25 cellular contexts compared by ENCODE assay signal in the genomic region with DNA sequence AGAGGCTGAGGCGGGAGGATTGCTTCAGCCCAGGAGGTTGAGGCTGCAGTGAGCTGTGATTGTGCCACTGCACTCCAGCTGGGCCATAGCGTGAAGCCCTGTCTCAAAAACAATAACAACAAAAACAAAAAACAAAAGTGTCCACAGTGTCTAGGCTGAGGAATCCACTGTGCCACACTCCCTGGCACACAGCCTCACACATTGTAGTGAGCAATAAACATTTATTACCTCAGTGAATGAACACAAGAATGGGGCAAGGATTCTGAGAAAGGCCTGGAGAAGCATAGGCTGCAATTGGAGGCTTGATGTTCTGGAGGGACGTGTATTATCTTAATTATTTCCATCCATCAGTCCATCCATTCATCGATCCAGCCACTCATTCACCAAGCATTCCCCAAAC. TPM values are rescaled to one million over a fixed set of nuclear protein-coding genes. Genes with fewer than 3 reads are reported as not detected.
DNase-seq lines count a peak whose midpoint lies in the region; ATAC-seq, FAIRE-seq and TF ChIP-seq lines count a peak whose summit lies in the region.
"Had no signal": no experiment of that assay in that cellular context is flagged by ENCODE, and none has a peak within 500 bp of the region (broad histone marks: within the 10 kb centered on the region; RNA-seq: fewer than 3 reads in every experiment).

No MANE protein-coding gene starts in this region.

- H3K36me3 Mint-ChIP-seq in astrocyte (ENCODE audit: low read depth, unreplicated experiment) (no peaks in the 10 kb centered on the region), Calu3 (ENCODE audit: insufficient read depth, unreplicated experiment) (no peaks in the 10 kb centered on the region)
- H3K36me3 Mint-ChIP-seq: CD8-positive, alpha-beta T cell had no signal

- H3K9me3 ChIP-seq in astrocyte (ENCODE audit: insufficient read depth, low read depth, low read length): no peaks in the 10 kb centered on the region
- no peaks in the 10 kb centered on the region for H3K9me3 ChIP-seq in mucosa of descending colon
- no peaks in the 10 kb centered on the region for H3K9me3 ChIP-seq in transverse colon
- H3K9me3 ChIP-seq: A549; BLaER1 treated with 17β-estradiol and CSF1 and Interleukin-3, amounts not matched to agents 10 nM and 100 nM; Caco-2 had no signal

- no peak overlapping the region for H3K9ac ChIP-seq in astrocyte (ENCODE audit: low read length)
- H3K9ac ChIP-seq: BLaER1 treated with 17β-estradiol and CSF1 and Interleukin-3, amounts not matched to agents 10 nM and 100 nM had no signal

- peak overlapping the region; percentile 22 for H3K27ac Mint-ChIP-seq in astrocyte (ENCODE audit: unreplicated experiment)
- H3K27ac Mint-ChIP-seq in Calu3 (ENCODE audit: unreplicated experiment): no peak overlapping the region
- H3K27ac Mint-ChIP-seq: B cell; CD4-positive, alpha-beta T cell; CD8-positive, alpha-beta T cell had no signal

- WGBS in transverse colon (ENCODE audit: low coverage in 1 of 2), 2 donors: 38 to 67% methylated on average over 2 to 4 of the region's 4 CpGs

- peak; percentile 90 for ATAC-seq in mucosa of descending colon
- ATAC-seq: A549; CD8-positive, alpha-beta T cell; GM12878 had no signal

- no TSS peak for BruUV-seq in Calu3 (replicated peaks; lab: Mats Ljungman, UMichigan)

- intact Hi-C loops in mucosa of descending colon (cut with DNase I, micrococcal nuclease): no loop called here
- intact Hi-C loops in transverse colon (cut with DNase I; ENCODE audit: low total_unique reads): no loop called here
- intact Hi-C loops in Calu3 (cut with micrococcal nuclease; ENCODE audit: unreplicated experiment): no loop called here

- no peak for FAIRE-seq in astrocyte (lab: Jason Lieb, UNC)
- FAIRE-seq: A549, GM12878, GM12892, GM19239 had no signal

- TF ChIP-seq CTCF in astrocyte (IDR thresholded peaks at IDR 0.05; ENCODE audit: insufficient read depth, low read depth, low read length) (no peak), mucosa of descending colon (IDR thresholded peaks at IDR 0.05) (no peak), transverse colon (IDR thresholded peaks at IDR 0.05) (no peak), Calu3 (IDR thresholded peaks at IDR 0.05; ENCODE audit: unreplicated experiment) (no peak)

- H3K4me1 Mint-ChIP-seq in astrocyte (ENCODE audit: low read depth, unreplicated experiment): no peaks in the 10 kb centered on the region
- H3K4me1 Mint-ChIP-seq in Calu3 (ENCODE audit: low read depth, unreplicated experiment): peaks cover 15% of the 10 kb centered on the region
- H3K4me1 Mint-ChIP-seq: B cell had no signal

- H3K4me3 Mint-ChIP-seq in astrocyte (ENCODE audit: unreplicated experiment): no peak overlapping the region
- H3K4me3 Mint-ChIP-seq in Calu3 (ENCODE audit: low read depth, unreplicated experiment): no peak overlapping the region
- H3K4me3 Mint-ChIP-seq: B cell; CD4-positive, alpha-beta T cell; CD8-positive, alpha-beta T cell had no signal

- no peaks in the 10 kb centered on the region for H4K20me1 ChIP-seq in astrocyte (ENCODE audit: insufficient read depth, low read length)
- H4K20me1 ChIP-seq: BLaER1 treated with 17β-estradiol and CSF1 and Interleukin-3, amounts not matched to agents 10 nM and 100 nM had no signal

- H3K9me3 Mint-ChIP-seq in astrocyte (ENCODE audit: unreplicated experiment) (no peaks in the 10 kb centered on the region), Calu3 (ENCODE audit: low read depth, unreplicated experiment) (no peaks in the 10 kb centered on the region)
- H3K9me3 Mint-ChIP-seq: CD4-positive, alpha-beta T cell; CD8-positive, alpha-beta T cell had no signal

- H3K4me2 ChIP-seq in astrocyte (ENCODE audit: low read length): no peak overlapping the region
- H3K4me2 ChIP-seq: A549; BLaER1 treated with 17β-estradiol and CSF1 and Interleukin-3, amounts not matched to agents 10 nM and 100 nM had no signal

- no peaks in the 10 kb centered on the region for H3K79me2 ChIP-seq in astrocyte (ENCODE audit: insufficient read depth, low read length)

- H3K27me3 Mint-ChIP-seq in astrocyte (ENCODE audit: low read depth, unreplicated experiment) (peaks cover 24% of the 10 kb centered on the region), Calu3 (ENCODE audit: unreplicated experiment) (no peaks in the 10 kb centered on the region)
- H3K27me3 Mint-ChIP-seq: B cell; CD4-positive, alpha-beta T cell had no signal

- in situ Hi-C loops in transverse colon (cut with MboI; ENCODE audit: low pct_ligation_motif_present in 1 of 4, low pct_unique_long_range_greater_than_20kb in 1 of 4, low sequenced_read_pairs in 3 of 4): loop anchor here in 1 of 4 donors (10.0 kb wide), 1 partner anchor 109 kb away; no protein-coding TSS in a partner anchor

- H3K27me3 ChIP-seq in astrocyte (ENCODE audit: insufficient read depth, low read length) (peaks cover 9% of the 10 kb centered on the region), transverse colon (no peaks in the 10 kb centered on the region)
- H3K27me3 ChIP-seq: BLaER1 treated with 17β-estradiol and CSF1 and Interleukin-3, amounts not matched to agents 10 nM and 100 nM had no signal

- no peak for TF ChIP-seq EP300 in transverse colon (IDR thresholded peaks at IDR 0.05; ENCODE audit: low read depth)

- H2AFZ ChIP-seq in astrocyte (ENCODE audit: low read depth, low read length): no peak overlapping the region

- DNase-seq in astrocyte (ENCODE audit: low read depth) (no peak), mucosa of descending colon (peak in 1 of 3 donors; percentile 71), transverse colon (peak; percentile 28), medulla oblongata (ENCODE audit: extremely low spot score) (no peak), Calu3 (no peak)
- DNase-seq: AML-193; Caco-2; CD4-positive, alpha-beta T cell; CD8-positive, alpha-beta T cell; DMS 273 treated with DMSO at 0.1 percent for 48 hours; DMS153; DMS53; DMS79; DND-41; EL; GDM1 had no signal

- H3K4me1 ChIP-seq in astrocyte (ENCODE audit: insufficient read depth, low read length) (no peaks in the 10 kb centered on the region), mucosa of descending colon (ENCODE audit: low read depth) (peaks cover 4% of the 10 kb centered on the region), transverse colon (no peaks in the 10 kb centered on the region)
- H3K4me1 ChIP-seq: A549 had no signal

- TF ChIP-seq POLR2A in transverse colon (IDR thresholded peaks at IDR 0.05): no peak

- no peaks in the 10 kb centered on the region for H3K36me3 ChIP-seq in astrocyte (ENCODE audit: insufficient read depth, low read length)
- no peaks in the 10 kb centered on the region for H3K36me3 ChIP-seq in mucosa of descending colon (ENCODE audit: low read depth)
- H3K36me3 ChIP-seq in transverse colon: no peaks in the 10 kb centered on the region
- H3K36me3 ChIP-seq: BLaER1 treated with 17β-estradiol and CSF1 and Interleukin-3, amounts not matched to agents 10 nM and 100 nM had no signal

- H3K27ac ChIP-seq in astrocyte (ENCODE audit: low read depth, low read length): no peak overlapping the region
- no peak overlapping the region for H3K27ac ChIP-seq in transverse colon
- H3K27ac ChIP-seq: 22Rv1; A549; BLaER1 treated with 17β-estradiol and CSF1 and Interleukin-3, amounts not matched to agents 10 nM and 100 nM; C4-2B had no signal

- H3K4me3 ChIP-seq in astrocyte (ENCODE audit: insufficient read depth, low read depth, low read length) (no peak overlapping the region), mucosa of descending colon (no peak overlapping the region), transverse colon (no peak overlapping the region)
- H3K4me3 ChIP-seq: A549; BLaER1 treated with 17β-estradiol and CSF1 and Interleukin-3, amounts not matched to agents 10 nM and 100 nM; GM12878 had no signal

- CTCF ChIA-PET in Calu3 (lab: Charles Lee): no interaction called here

RNA-seq across cellular contexts. Expression of gene P2RX7, which starts 17.1 kb away (rescaled TPM):
- total RNA-seq in astrocyte (0.07 TPM in 1 of 2 replicates, not detected in the other), mucosa of descending colon (10 to 100 TPM in 1 of 3 donors, 1 to 10 TPM in 2; 1.0 to 10.9 (median 1.4) TPM), transverse colon (1 to 10 TPM in 3 of 4 donors, under 1 TPM in 1; 0.96 to 7.1 (median 5.1) TPM), Calu3 (2022) (not detected in 2 replicates)
- total RNA-seq: Caco-2, G401 had no signal
